Comparison of ENCODE assay signal across 8 cellular contexts in genomic region chr14:69574266-69574953, GRCh38. TPM values are rescaled to one million over a fixed set of nuclear protein-coding genes. Genes with fewer than 3 reads are reported as not detected.
DNase-seq lines count a peak whose midpoint lies in the region; ATAC-seq and TF ChIP-seq lines count a peak whose summit lies in the region.

CCDC177 (minus strand) TSS chr14:69574871; CDS start chr14:69573622, 1,249 bp downstream.

- no peak within 1 kb of the TSS for H3K27ac ChIP-seq in body of pancreas

- peaks cover 0 to 30% of the 10 kb centered on the region in 2 donors for H3K27me3 ChIP-seq in body of pancreas

- peak; percentile 60 for ATAC-seq in body of pancreas
- ATAC-seq in HG03039 (IDR thresholded peaks at IDR 0.05; ENCODE audit: unreplicated experiment): no peak

- intact Hi-C loops in body of pancreas (cut with DNase I): no loop called here

- H3K36me3 ChIP-seq in body of pancreas (replicated peaks in 1 of 2; ENCODE audit: insufficient read depth in 1 of 2, low read depth in 2 of 2): no peaks in the 10 kb centered on the region

- TF ChIP-seq CTCF in GM12865 (IDR thresholded peaks at IDR 0.05; ENCODE audit: insufficient read depth, low read depth, low read length, missing control alignments): peak; percentile 86
- peak; percentile 56 to 88 (median 67) for TF ChIP-seq CTCF in body of pancreas (IDR thresholded peaks at IDR 0.05)

- WGBS in body of pancreas, 2 donors: 1 to 2% methylated on average over 19 to 50 of the region's 52 CpGs

- H3K4me3 ChIP-seq in GM12865 (ENCODE audit: low read depth, low read length) (no peak within 1 kb of the TSS), body of pancreas (no peak within 1 kb of the TSS)

- H3K9me3 ChIP-seq in body of pancreas: no peaks in the 10 kb centered on the region

- H3K4me1 ChIP-seq in body of pancreas: peaks cover 32% of the 10 kb centered on the region

- DNase-seq in GM12865 (ENCODE audit: low read depth) (peak; percentile 68), NCI-H128 (lab: John Stamatoyannopoulos, UW; ENCODE audit: unreplicated experiment) (peak; percentile 55), UCSD-AML1 (lab: John Stamatoyannopoulos, UW; ENCODE audit: unreplicated experiment) (peak; percentile 51), body of pancreas (peak; percentile 48 to 70 (median 59)), inferior parietal cortex (ENCODE audit: extremely low spot score) (peak; percentile 68), COLO829 (ENCODE audit: low spot score) (no peak)
- peak; percentile 85 for DNase-seq in stimulated activated CD4-positive, alpha-beta T cell treated with anti-CD3 and anti-CD28 coated beads, Interleukin-15, amount 100 ng/mL, for 24 hours

- TF ChIP-seq POLR2A in body of pancreas (IDR thresholded peaks at IDR 0.05): no peak

RNA-seq across cellular contexts. Expression of gene CCDC177, which starts in this region (rescaled TPM):
- not detected for total RNA-seq in body of pancreas

Comparison
In these comparisons a context has a peak if more than half of its experiments do, and no peak if none do; other contexts are left out.
1. Peak in DNase-seq and ATAC-seq in body of pancreas; RNA of the gene not detected or under 1 TPM.